ENCODE assay signal across 33 cellular contexts in genomic region chr10:115654961-115655360, GRCh38.
DNase-seq lines count a peak whose midpoint lies in the region; ATAC-seq and TF ChIP-seq lines count a peak whose summit lies in the region.
"Had no signal": no experiment of that assay in that cellular context is flagged by ENCODE, and none has a peak within 500 bp of the region (broad histone marks: within the 10 kb centered on the region; RNA-seq: fewer than 3 reads in every experiment).

No MANE protein-coding gene starts in this region.

- H3K4me3 Mint-ChIP-seq in activated naive CD4-positive, alpha-beta T cell treated with anti-CD3 and anti-CD28 coated beads for 36 hours, result no peak overlapping the region
- H3K4me3 Mint-ChIP-seq: activated B cell treated with CpG ODN at 0.5 μM for 24 hours; activated naive CD8-positive, alpha-beta T cell treated with anti-CD3 and anti-CD28 coated beads, Interleukin-2, amount 10 ng/mL, durations not matched to agents 7 days and 5 days; natural killer cell; stimulated activated effector memory CD8-positive, alpha-beta T cell treated with anti-CD3 and anti-CD28 coated beads, Interleukin-12 subunit alpha, Interleukin-12 subunit beta, amount 100 ng/mL, for 72 hours had no signal

- in situ Hi-C loops in astrocyte of the spinal cord (cut with HindIII; ENCODE audit: low sequenced_read_pairs), result no loop called here

- H3K36me3 Mint-ChIP-seq in activated naive CD4-positive, alpha-beta T cell treated with anti-CD3 and anti-CD28 coated beads for 36 hours (ENCODE audit: low read depth), result no peaks in the 10 kb centered on the region
- H3K36me3 Mint-ChIP-seq: activated naive CD8-positive, alpha-beta T cell treated with anti-CD3 and anti-CD28 coated beads, Interleukin-2, amount 10 ng/mL, durations not matched to agents 7 days and 5 days; natural killer cell; stimulated activated effector memory CD8-positive, alpha-beta T cell treated with anti-CD3 and anti-CD28 coated beads, Interleukin-12 subunit alpha, Interleukin-12 subunit beta, amount 100 ng/mL, for 72 hours had no signal

- no peak overlapping the region for H3K27ac Mint-ChIP-seq in activated naive CD4-positive, alpha-beta T cell treated with anti-CD3 and anti-CD28 coated beads for 36 hours
- H3K27ac Mint-ChIP-seq: activated B cell treated with CpG ODN at 0.5 μM for 24 hours; activated naive CD8-positive, alpha-beta T cell treated with anti-CD3 and anti-CD28 coated beads, Interleukin-2, amount 10 ng/mL, durations not matched to agents 7 days and 5 days; natural killer cell; stimulated activated effector memory CD8-positive, alpha-beta T cell treated with anti-CD3 and anti-CD28 coated beads, Interleukin-12 subunit alpha, Interleukin-12 subunit beta, amount 100 ng/mL, for 72 hours had no signal

- CTCF ChIA-PET in activated naive CD4-positive, alpha-beta T cell treated with anti-CD3 and anti-CD28 coated beads for 36 hours (lab: Charles Lee), result no interaction called here

- H3K27me3 Mint-ChIP-seq in activated naive CD4-positive, alpha-beta T cell treated with anti-CD3 and anti-CD28 coated beads for 36 hours (ENCODE audit: low read depth), result no peaks in the 10 kb centered on the region
- H3K27me3 Mint-ChIP-seq: activated B cell treated with CpG ODN at 0.5 μM for 24 hours; activated naive CD8-positive, alpha-beta T cell treated with anti-CD3 and anti-CD28 coated beads, Interleukin-2, amount 10 ng/mL, durations not matched to agents 7 days and 5 days had no signal

- intact Hi-C loops in activated naive CD4-positive, alpha-beta T cell treated with anti-CD3 and anti-CD28 coated beads for 36 hours (cut with micrococcal nuclease), result no loop called here

- no peak for ATAC-seq in GM18505 (IDR thresholded peaks at IDR 0.05; ENCODE audit: unreplicated experiment)
- ATAC-seq: esophagus mucosa; foreskin keratinocyte; lower lobe of right lung; natural killer cell; psoas muscle; sciatic nerve; stimulated activated effector memory CD8-positive, alpha-beta T cell treated with anti-CD3 and anti-CD28 coated beads, Interleukin-12 subunit alpha, Interleukin-12 subunit beta, amount 100 ng/mL, for 72 hours had no signal

- no peak for TF ChIP-seq POLR2A in GM18505 (IDR thresholded peaks at IDR 0.05; ENCODE audit: borderline replicate concordance, extremely low read depth, insufficient read depth, insufficient read length)

- H3K4me3 ChIP-seq in astrocyte of the spinal cord (ENCODE audit: low read depth, low read length) (no peak overlapping the region), skeletal muscle cell (ENCODE audit: low read depth, low read length) (no peak overlapping the region)
- H3K4me3 ChIP-seq: ascending aorta, lower lobe of right lung, psoas muscle, SJSA1, transverse colon had no signal

- H3K9me3 Mint-ChIP-seq in activated naive CD4-positive, alpha-beta T cell treated with anti-CD3 and anti-CD28 coated beads for 36 hours, result peaks cover 1% of the 10 kb centered on the region

- DNase-seq in ELR (ENCODE audit: low read depth), result peak; percentile 53
- peak; percentile 9 for DNase-seq in NCI-H226
- DNase-seq in astrocyte of the spinal cord (ENCODE audit: low read depth, low spot score), result peak; percentile 75
- DNase-seq in skeletal muscle cell (ENCODE audit: low read depth), result peak; percentile 15
- DNase-seq in hepatic stellate cell (ENCODE audit: low spot score), result no peak
- no peak for DNase-seq in foreskin melanocyte
- DNase-seq in activated naive CD4-positive, alpha-beta T cell treated with anti-CD3 and anti-CD28 coated beads for 36 hours, result no peak
- DNase-seq: activated B cell treated with CpG ODN at 0.5 μM for 24 hours; activated CD4-positive, alpha-beta T cell treated with anti-CD3 and anti-CD28 coated beads, Interleukin-2, amount 50 U/mL, for 1 hour; activated effector memory CD4-positive, alpha-beta T cell treated with Interleukin-2 at 50 U/mL for 16 hours; activated naive CD8-positive, alpha-beta T cell treated with anti-CD3 and anti-CD28 coated beads, Interleukin-2, amount 10 ng/mL, durations not matched to agents 7 days and 5 days; activated T-cell treated with anti-CD3 and anti-CD28 coated beads, Interleukin-2, amount 50 U/mL, for 1 hour; C1 segment of cervical spinal cord; cerebellar nuclear complex; dermis blood vessel endothelial cell; DND-41; Kasumi-1; kidney glomerular epithelial cell; lower lobe of right lung; natural killer cell; NCI-H510A; nucleus accumbens; psoas muscle; RPMI8226; T-helper 9 cell; transverse colon had no signal

- no peaks in the 10 kb centered on the region for H3K4me1 Mint-ChIP-seq in activated naive CD4-positive, alpha-beta T cell treated with anti-CD3 and anti-CD28 coated beads for 36 hours (ENCODE audit: low read depth)
- H3K4me1 Mint-ChIP-seq: activated B cell treated with CpG ODN at 0.5 μM for 24 hours; activated naive CD8-positive, alpha-beta T cell treated with anti-CD3 and anti-CD28 coated beads, Interleukin-2, amount 10 ng/mL, durations not matched to agents 7 days and 5 days; natural killer cell; stimulated activated effector memory CD8-positive, alpha-beta T cell treated with anti-CD3 and anti-CD28 coated beads, Interleukin-12 subunit alpha, Interleukin-12 subunit beta, amount 100 ng/mL, for 72 hours had no signal

- no peak for TF ChIP-seq CTCF in astrocyte of the spinal cord (IDR thresholded peaks at IDR 0.05; ENCODE audit: low read depth, low read length)

Comparison
In these comparisons a context has a peak if more than half of its experiments do, and no peak if none do; other contexts are left out.
1. DNase-seq: peak in ELR (single experiment), NCI-H226 (single experiment), astrocyte of the spinal cord (single experiment) and skeletal muscle cell (single experiment); none in hepatic stellate cell (single experiment), foreskin melanocyte (single experiment) and activated naive CD4-positive, alpha-beta T cell treated with anti-CD3 and anti-CD28 coated beads for 36 hours (single experiment).